In genomic region chr11:110295487-110296225, GRCh38 we compare ENCODE assay signal across 8 cellular contexts. TPM values are rescaled to one million over a fixed set of nuclear protein-coding genes. Genes with fewer than 3 reads are reported as not detected.
A peak's percentile ranks its signal among the peaks of the same experiment; 100 is the strongest.
DNase-seq lines count a peak whose midpoint lies in the region; ATAC-seq and TF ChIP-seq lines count a peak whose summit lies in the region.

No MANE protein-coding gene starts in this region.

- H3K27ac ChIP-seq in AG04450 (ENCODE audit: low read depth, low read length) (peak overlapping the region; percentile 52), subcutaneous abdominal adipose tissue (ENCODE audit: low read depth, low read length) (peak overlapping the region; percentile 97)

- ATAC-seq in GM18873 (IDR thresholded peaks at IDR 0.05; ENCODE audit: low FRiP score, unreplicated experiment) = peak; percentile 48
- peak; percentile 53 for ATAC-seq in HG03103 (IDR thresholded peaks at IDR 0.05; ENCODE audit: low read depth, unreplicated experiment)
- ATAC-seq in naive thymus-derived CD8-positive, alpha-beta T cell = peak; percentile 63 to 65

- H3K9ac ChIP-seq in subcutaneous abdominal adipose tissue (ENCODE audit: low read length in 5 of 5) = peak overlapping the region; percentile 87 to 98 (median 97)

- CTCF ChIA-PET in AG04450 (lab: Charles Lee) = interaction anchor here (0.9 to 1.0 kb wide), 2 partner anchors 56 to 94 kb away, joined by 3 to 8 read pairs; no protein-coding TSS in a partner anchor

- peaks cover 0 to 3% (median 0%) of the 10 kb centered on the region in 5 donors for H3K36me3 ChIP-seq in subcutaneous abdominal adipose tissue (ENCODE audit: control insufficient read depth in 5 of 5, insufficient read depth in 5 of 5, low read length in 5 of 5)

- 0 out of 2 replicates have a peak, but pooled peaks have one; percentile 3 for TF ChIP-seq CTCF in AG04450 (IDR thresholded peaks at IDR 0.05; ENCODE audit: low read depth, low read length)
- no peak for TF ChIP-seq CTCF in fibroblast of mammary gland (conservative IDR thresholded peaks at IDR 0.05; ENCODE audit: control insufficient read depth, insufficient read depth, low read depth, low read length)

- H3K4me3 Mint-ChIP-seq in naive thymus-derived CD8-positive, alpha-beta T cell = peak overlapping the region; percentile 80 to 93 (median 90)

- H3K4me1 Mint-ChIP-seq in naive thymus-derived CD8-positive, alpha-beta T cell = peaks cover 6 to 36% (median 25%) of the 10 kb centered on the region in 4 donors

- peaks cover 0 to 39% (median 31%) of the 10 kb centered on the region in 5 donors for H3K4me1 ChIP-seq in subcutaneous abdominal adipose tissue (ENCODE audit: control insufficient read depth in 5 of 5, insufficient read depth in 5 of 5, low read length in 5 of 5)

- H3K27me3 Mint-ChIP-seq in naive thymus-derived CD8-positive, alpha-beta T cell = no peaks in the 10 kb centered on the region

- peaks cover 0 to 3% (median 0%) of the 10 kb centered on the region in 3 donors for H3K36me3 Mint-ChIP-seq in naive thymus-derived CD8-positive, alpha-beta T cell

- peaks cover 0 to 8% (median 0%) of the 10 kb centered on the region in 9 donors for H3K9me3 Mint-ChIP-seq in naive thymus-derived CD8-positive, alpha-beta T cell

- H3K9me3 ChIP-seq in AG04450 (ENCODE audit: control insufficient read depth, insufficient read depth, low read length) = no peaks in the 10 kb centered on the region; the same call in 1 of the 2 replicates
- H3K9me3 ChIP-seq in subcutaneous abdominal adipose tissue (ENCODE audit: control insufficient read depth in 5 of 5, low read length in 5 of 5) = no peaks in the 10 kb centered on the region

- H3K27ac Mint-ChIP-seq in naive thymus-derived CD8-positive, alpha-beta T cell = peak overlapping the region in 8 of 10 donors; percentile 28 to 86 (median 58)

- H3K27me3 ChIP-seq in AG04450 (ENCODE audit: control insufficient read depth, insufficient read depth, low read length) = no peaks in the 10 kb centered on the region
- H3K27me3 ChIP-seq in subcutaneous abdominal adipose tissue (ENCODE audit: control insufficient read depth in 5 of 5, insufficient read depth in 4 of 5, low read length in 5 of 5) = no peaks in the 10 kb centered on the region

- POLR2A ChIA-PET in AG04450 (lab: Yijun Ruan, JAX) = interaction anchor here (0.6 to 1.0 kb wide), 3 partner anchors 10 to 94 kb away, joined by 3 to 6 read pairs (median 4); no protein-coding TSS in a partner anchor
- POLR2A ChIA-PET in naive thymus-derived CD8-positive, alpha-beta T cell (lab: Charles Lee) = interaction anchor here (2.1 kb wide), 1 partner anchor 134 kb away, joined by 6 read pairs; no protein-coding TSS in a partner anchor

- peak overlapping the region; percentile 79 for H3K4me3 ChIP-seq in AG04450 (ENCODE audit: low read depth, low read length)
- H3K4me3 ChIP-seq in fibroblast of mammary gland (ENCODE audit: control insufficient read depth, low read depth, low read length) = peak overlapping the region; percentile 86
- H3K4me3 ChIP-seq in subcutaneous abdominal adipose tissue (ENCODE audit: low read depth in 1 of 5, low read length in 5 of 5) = peak overlapping the region; percentile 63 to 87 (median 82)

- DNase-seq in AG04450 (ENCODE audit: low read depth, low spot score) (no peak), NCI-H748 treated with DMSO at 0.1 percent for 48 hours (lab: John Stamatoyannopoulos, UW) (peak; percentile 20), fibroblast of mammary gland (ENCODE audit: low read depth) (peak; percentile 31)
- peak; percentile 69 to 72 for DNase-seq in activated T-cell treated with anti-CD3 and anti-CD28 coated beads, Interleukin-2, amount 50 U/mL, for 48 hours
- DNase-seq in naive thymus-derived CD8-positive, alpha-beta T cell = peak in 9 of 10 donors; percentile 11 to 62 (median 37)

RNA-seq across cellular contexts. Expression of gene RDX, which starts 0.8 kb away (rescaled TPM):
- polyA plus RNA-seq in AG04450 (2011; rRNA removed) = 71.3 and 92.3 TPM in 2 replicates
- 27.7 and 60.0 TPM in 2 replicates for polyA minus RNA-seq in AG04450 (2011; rRNA and poly(A)+ RNA removed)
- 10 to 100 TPM; 11.7 to 14.1 TPM for total RNA-seq in naive thymus-derived CD8-positive, alpha-beta T cell
- 10 to 100 TPM in 1 of 3 donors, 1 to 10 TPM in 2; 1.8 to 10.8 (median 5.4) TPM for polyA plus RNA-seq in naive thymus-derived CD8-positive, alpha-beta T cell
